ENCODE assay signal across 16 cellular contexts in genomic region chr11:15972838-15973237, GRCh38.
DNase-seq lines count a peak whose midpoint lies in the region; ATAC-seq and TF ChIP-seq lines count a peak whose summit lies in the region.
"Had no signal": no experiment of that assay in that cellular context is flagged by ENCODE, and none has a peak within 500 bp of the region (broad histone marks: within the 10 kb centered on the region; RNA-seq: fewer than 3 reads in every experiment).

No MANE protein-coding gene starts in this region.

- H3K36me3 Mint-ChIP-seq in GM23338 (ENCODE audit: low read depth), result no peaks in the 10 kb centered on the region
- H3K36me3 Mint-ChIP-seq: CD8-positive, alpha-beta T cell had no signal

- H3K9ac ChIP-seq in mesendoderm (ENCODE audit: low read length), result no peak overlapping the region

- H3K18ac ChIP-seq in mesendoderm (ENCODE audit: low read length), result no peak overlapping the region

- H2BK120ac ChIP-seq in mesendoderm (ENCODE audit: low read depth, low read length), result no peak overlapping the region

- TF ChIP-seq POLR2A in adrenal gland (IDR thresholded peaks at IDR 0.05), result no peak

- H3K9me2 ChIP-seq in GM23338 (ENCODE audit: insufficient read depth), result no peaks in the 10 kb centered on the region

- no peaks in the 10 kb centered on the region for H3K9me3 Mint-ChIP-seq in GM23338
- H3K9me3 Mint-ChIP-seq: CD8-positive, alpha-beta T cell; HFFc6; T-helper 1 cell treated with Interleukin-12 subunit alpha and Interleukin-12 subunit beta and Interleukin-4 antibody, amounts not matched to agents 30 μg/mL and 1 μg/mL, for 36 hours had no signal

- H3K4me2 ChIP-seq in GM23338 (no peak overlapping the region), mesendoderm (ENCODE audit: low read length) (no peak overlapping the region)

- H2AK5ac ChIP-seq in mesendoderm (ENCODE audit: low read length), result no peak overlapping the region

- DNase-seq in DMS53 (lab: John Stamatoyannopoulos, UW) (peak; percentile 91), GM23338 (ENCODE audit: low spot score) (peak; percentile 62), NCI-H748 (lab: John Stamatoyannopoulos, UW; ENCODE audit: unreplicated experiment) (peak; percentile 78), mesendoderm (peak; percentile 67), adrenal gland (no peak), D341Med (ENCODE audit: low spot score) (no peak)
- DNase-seq in activated CD4-positive, CD25-positive, alpha-beta regulatory T cell treated with anti-CD3 and anti-CD28 coated beads, Interleukin-2, amount 50 U/mL, for 72 hours, result no peak
- DNase-seq: CD8-positive, alpha-beta T cell; HFFc6; KG1; NCI-H1092; NCI-H187 treated with DMSO at 0.1 percent for 48 hours; NCI-H526; Peyer's patch; SHP77 had no signal

- H2BK5ac ChIP-seq in mesendoderm (ENCODE audit: low read length), result no peak overlapping the region

- H4K20me1 ChIP-seq in GM23338 (replicated peaks; ENCODE audit: insufficient read depth), result no peaks in the 10 kb centered on the region

- no peak overlapping the region for H3K27ac ChIP-seq in GM23338 (ENCODE audit: low read depth)
- no peak overlapping the region for H3K27ac ChIP-seq in mesendoderm (ENCODE audit: low read depth, low read length)
- H3K27ac ChIP-seq in adrenal gland, result no peak overlapping the region
- H3K27ac ChIP-seq: Peyer's patch had no signal

- H3K27me3 ChIP-seq in GM23338 (ENCODE audit: insufficient read depth) (no peaks in the 10 kb centered on the region; the same call in 1 of the 2 replicates), mesendoderm (ENCODE audit: insufficient read depth, low read length, poor library complexity) (no peaks in the 10 kb centered on the region), adrenal gland (no peaks in the 10 kb centered on the region)
- H3K27me3 ChIP-seq: Peyer's patch had no signal

- H3K4me1 ChIP-seq in GM23338 (ENCODE audit: insufficient read depth) (peaks cover 6% of the 10 kb centered on the region; the same call in 1 of the 2 replicates), mesendoderm (ENCODE audit: control insufficient read depth, low read depth, low read length) (peaks cover 2% of the 10 kb centered on the region), adrenal gland (replicated peaks in 1 of 2) (peaks cover 13 to 22% of the 10 kb centered on the region in 2 donors)

- H3K27ac Mint-ChIP-seq in GM23338, result no peak overlapping the region
- H3K27ac Mint-ChIP-seq: CD8-positive, alpha-beta T cell; HFFc6; T-helper 1 cell treated with Interleukin-12 subunit alpha and Interleukin-12 subunit beta and Interleukin-4 antibody, amounts not matched to agents 30 μg/mL and 1 μg/mL, for 36 hours had no signal

- no peak overlapping the region for H4K8ac ChIP-seq in mesendoderm (ENCODE audit: low read depth, low read length)

- H2AFZ ChIP-seq in GM23338, result no peak overlapping the region

- no peak overlapping the region for H3K4ac ChIP-seq in mesendoderm (ENCODE audit: low read depth, low read length)

- H3K23ac ChIP-seq in mesendoderm (ENCODE audit: low read length), result no peak overlapping the region

- TF ChIP-seq CTCF in GM23338 (conservative IDR thresholded peaks at IDR 0.05; ENCODE audit: low read depth in 2 of 2) (no peak), adrenal gland (IDR thresholded peaks at IDR 0.05) (no peak)

- H2BK15ac ChIP-seq in mesendoderm (replicated peaks; ENCODE audit: low read depth), result no peak overlapping the region

- H3F3A ChIP-seq in GM23338 (replicated peaks; ENCODE audit: low read depth), result no peaks in the 10 kb centered on the region

- H3K4me1 Mint-ChIP-seq in GM23338, result peaks cover 13% of the 10 kb centered on the region; the same call in 2 of the 3 replicates

- no peaks in the 10 kb centered on the region for H3K36me3 ChIP-seq in GM23338 (ENCODE audit: insufficient read depth)
- no peaks in the 10 kb centered on the region for H3K36me3 ChIP-seq in mesendoderm (ENCODE audit: control insufficient read depth, insufficient read depth, low read length)
- no peaks in the 10 kb centered on the region for H3K36me3 ChIP-seq in adrenal gland (replicated peaks in 1 of 2)
- H3K36me3 ChIP-seq: Peyer's patch had no signal

- intact Hi-C loops in adrenal gland (cut with DNase I), result no loop called here

- no peak overlapping the region for H4K5ac ChIP-seq in mesendoderm (ENCODE audit: low read length)

- H3K56ac ChIP-seq in mesendoderm (ENCODE audit: low read length), result no peak overlapping the region

- H3K79me2 ChIP-seq in GM23338 (replicated peaks; ENCODE audit: insufficient read depth) (no peaks in the 10 kb centered on the region), mesendoderm (ENCODE audit: control insufficient read depth, insufficient read depth, low read length) (no peaks in the 10 kb centered on the region)

- H3K9me3 ChIP-seq in adrenal gland (replicated peaks in 1 of 3), result no peaks in the 10 kb centered on the region
- H3K9me3 ChIP-seq: Peyer's patch had no signal

- no peaks in the 10 kb centered on the region for H3K79me1 ChIP-seq in mesendoderm (ENCODE audit: low read length)

- no peak overlapping the region for H3K4me3 Mint-ChIP-seq in GM23338
- H3K4me3 Mint-ChIP-seq: CD8-positive, alpha-beta T cell; HFFc6; T-helper 1 cell treated with Interleukin-12 subunit alpha and Interleukin-12 subunit beta and Interleukin-4 antibody, amounts not matched to agents 30 μg/mL and 1 μg/mL, for 36 hours had no signal

- peak; percentile 51; the same call in 2 of the 3 replicates for ATAC-seq in GM23338
- ATAC-seq: CD8-positive, alpha-beta T cell had no signal

- H3K4me3 ChIP-seq in GM23338, result no peak overlapping the region
- no peak overlapping the region for H3K4me3 ChIP-seq in mesendoderm (ENCODE audit: low read length)
- no peak overlapping the region for H3K4me3 ChIP-seq in adrenal gland
- H3K4me3 ChIP-seq: Peyer's patch had no signal

- no CpG with 5 or more reads among the region's 5 CpGs for WGBS in mesendoderm (ENCODE audit: extremely low coverage, insufficient coverage, low lambda C conversion rate)
- 87 to 94% (median 89%) methylated on average over 5 of the region's 5 CpGs for WGBS in adrenal gland, 4 donors

- H3K27me3 Mint-ChIP-seq in GM23338 (ENCODE audit: insufficient read depth, low read depth, poor library complexity), result peaks cover 2% of the 10 kb centered on the region

TF ChIP-seq in GM23338, 12 proteins besides CTCF, POLR2A, EP300 and RAD21 (continues in another document):
- TF ChIP-seq ZNF114 (CRISPR knock-in tag; IDR thresholded peaks at IDR 0.05) (no peak), ZNF462 (CRISPR knock-in tag; IDR thresholded peaks at IDR 0.05) (no peak), EZH2 (IDR thresholded peaks at IDR 0.05; ENCODE audit: low read depth, unreplicated experiment) (no peak), POLR2AphosphoS5 (IDR thresholded peaks at IDR 0.05; ENCODE audit: low read depth) (no peak), NANOG (IDR thresholded peaks at IDR 0.05; ENCODE audit: borderline replicate concordance) (no peak)

Comparison
In these comparisons a context has a peak if more than half of its experiments do, and no peak if none do; other contexts are left out.
1. DNase-seq: peak in DMS53 (single experiment), GM23338 (single experiment), NCI-H748 (single experiment) and mesendoderm (single experiment); none in adrenal gland (0 of 7), activated CD4-positive, CD25-positive, alpha-beta regulatory T cell treated with anti-CD3 and anti-CD28 coated beads, Interleukin-2, amount 50 U/mL, for 72 hours (single experiment) and D341Med (single experiment).